ENCODE assay signal across 8 cellular contexts in the genomic region with DNA sequence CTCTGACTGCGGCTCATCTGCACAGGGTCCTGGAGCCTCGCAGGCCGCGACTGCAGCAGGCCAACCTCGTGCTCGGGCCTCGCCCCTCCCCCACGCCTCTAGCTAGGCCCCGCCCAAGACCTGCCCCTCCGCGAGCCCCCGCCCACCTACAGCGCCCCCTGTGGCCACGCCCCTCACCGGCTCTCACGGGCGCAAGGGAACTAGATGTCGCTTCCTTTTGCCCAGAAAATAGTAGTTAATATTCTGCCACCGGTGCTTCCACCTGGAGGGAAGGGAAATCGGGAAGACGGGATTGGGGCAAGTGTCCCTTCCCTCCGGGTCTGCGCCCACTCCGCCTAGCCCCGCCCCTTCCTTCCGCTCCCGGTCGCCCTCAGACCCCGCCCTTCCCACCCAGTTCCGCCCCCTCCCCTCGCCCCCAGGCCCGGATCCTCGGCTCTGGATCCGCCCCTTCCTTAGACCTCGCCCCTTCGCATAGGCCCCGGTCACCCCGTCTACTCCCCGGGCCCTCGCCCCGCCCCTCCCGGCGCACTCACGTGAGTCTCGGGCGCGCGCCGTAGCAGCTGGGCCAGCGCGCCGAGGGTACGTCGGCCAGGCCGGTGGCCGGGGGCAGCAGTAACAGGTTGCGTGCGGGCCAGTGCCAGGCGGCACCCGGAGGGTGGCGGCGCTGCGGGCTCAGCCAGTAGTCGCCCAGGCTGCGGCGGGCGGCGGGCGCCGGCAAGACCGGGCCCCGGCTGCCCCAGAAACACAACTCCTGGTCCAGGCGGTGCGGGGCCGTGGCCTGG. TPM values are rescaled to one million over a fixed set of nuclear protein-coding genes. Genes with fewer than 3 reads are reported as not detected.
A peak's percentile ranks its signal among the peaks of the same experiment; 100 is the strongest.
DNase-seq lines count a peak whose midpoint lies in the region; FAIRE-seq and TF ChIP-seq lines count a peak whose summit lies in the region.

No MANE protein-coding gene starts in this region.

- no peak overlapping the region for H3K56ac ChIP-seq in H9 (ENCODE audit: insufficient read length, low read depth, low read length)

- peaks cover 6 to 25% (median 9%) of the 10 kb centered on the region in 3 experiments for H3K36me3 Mint-ChIP-seq in H9 (ENCODE audit: insufficient read depth in 1 of 3, low read depth in 3 of 3)

- H4K5ac ChIP-seq in H9 (ENCODE audit: insufficient read length, low read depth, low read length): no peak overlapping the region

- H3K4me1 ChIP-seq in H9 (ENCODE audit: insufficient read depth, low read length) (no peaks in the 10 kb centered on the region), MM.1S (ENCODE audit: low read length) (peaks cover 6% of the 10 kb centered on the region), neuronal stem cell (ENCODE audit: control insufficient read depth in 2 of 2, insufficient read depth in 1 of 2, low read depth in 1 of 2, low read length in 2 of 2) (peaks cover 4 to 24% of the 10 kb centered on the region in 2 donors), subcutaneous abdominal adipose tissue (ENCODE audit: control insufficient read depth in 5 of 5, insufficient read depth in 5 of 5, low read length in 5 of 5) (peaks cover 9 to 59% (median 36%) of the 10 kb centered on the region in 5 donors)

- H2BK15ac ChIP-seq in H9 (ENCODE audit: low read depth, low read length) (no peak overlapping the region), neuronal stem cell (ENCODE audit: low read length) (peak overlapping the region; percentile 14)

- no peaks in the 10 kb centered on the region for H3K9me3 ChIP-seq in H9 (ENCODE audit: control insufficient read depth, low read depth, low read length)
- H3K9me3 ChIP-seq in MM.1S (replicated peaks; ENCODE audit: insufficient read depth, low read length): no peaks in the 10 kb centered on the region
- H3K9me3 ChIP-seq in neuronal stem cell (replicated peaks in 1 of 2; ENCODE audit: control insufficient read depth in 2 of 2, insufficient read depth in 1 of 2, low read depth in 1 of 2, low read length in 2 of 2): peaks cover 4 to 5% of the 10 kb centered on the region in 2 donors
- H3K9me3 ChIP-seq in subcutaneous abdominal adipose tissue (ENCODE audit: control insufficient read depth in 5 of 5, low read length in 5 of 5): no peaks in the 10 kb centered on the region

- no peak overlapping the region for H4K91ac ChIP-seq in H9 (ENCODE audit: insufficient read length, low read depth, low read length)
- H4K91ac ChIP-seq in neuronal stem cell (ENCODE audit: low read depth, low read length, poor library complexity): no peak overlapping the region

- no peak overlapping the region for H3T11ph ChIP-seq in H9 (ENCODE audit: low read length)

- H3K36me3 ChIP-seq in MM.1S (replicated peaks; ENCODE audit: insufficient read depth, low read length): no peaks in the 10 kb centered on the region
- no peaks in the 10 kb centered on the region for H3K36me3 ChIP-seq in neuronal stem cell (replicated peaks in 1 of 2; ENCODE audit: control insufficient read depth in 2 of 2, insufficient read depth in 2 of 2, low read length in 2 of 2)
- peaks cover 0 to 9% (median 2%) of the 10 kb centered on the region in 5 donors for H3K36me3 ChIP-seq in subcutaneous abdominal adipose tissue (ENCODE audit: control insufficient read depth in 5 of 5, insufficient read depth in 5 of 5, low read length in 5 of 5)

- H3K18ac ChIP-seq in H9 (ENCODE audit: insufficient read length, low read depth, low read length) (peak overlapping the region; percentile 88), neuronal stem cell (ENCODE audit: low read length) (peak overlapping the region; percentile 92)

- FAIRE-seq in frontal cortex (lab: Jason Lieb, UNC): no peak

- H3K4me2 ChIP-seq in H9 (ENCODE audit: insufficient read depth, insufficient read length, low read length): peak overlapping the region; percentile 41
- peak overlapping the region; percentile 90 for H3K4me2 ChIP-seq in MM.1S (ENCODE audit: low read depth, low read length)
- peak overlapping the region; percentile 86 for H3K4me2 ChIP-seq in neuronal stem cell (ENCODE audit: insufficient read depth, low read length, poor library complexity, severe bottlenecking)

- DNase-seq in GF-D8 (lab: John Stamatoyannopoulos, UW) (peak; percentile 76), H9 (peak; percentile 95), MM.1S (peak; percentile 94), SIG-M5 (lab: John Stamatoyannopoulos, UW) (peak; percentile 28), frontal cortex (ENCODE audit: low spot score in 2 of 2) (peak; percentile 91 to 95), neuronal stem cell (ENCODE audit: low spot score) (peak; percentile 95)
- DNase-seq in activated gamma-delta T cell treated with anti-CD3 and anti-CD28 coated beads, Interleukin-2, amount 50 U/mL, for 16 hours (ENCODE audit: low read depth): peak; percentile 83

- no peak overlapping the region for H2BK12ac ChIP-seq in H9 (ENCODE audit: insufficient read length, low read depth, low read length)
- no peak overlapping the region for H2BK12ac ChIP-seq in neuronal stem cell (ENCODE audit: low read length)

- peak overlapping the region; percentile 85 to 91 for H3K4me3 Mint-ChIP-seq in H9

- H2AK5ac ChIP-seq in H9 (ENCODE audit: insufficient read length, low read length): no peak overlapping the region
- H2AK5ac ChIP-seq in neuronal stem cell (ENCODE audit: low read depth, low read length): peak overlapping the region; percentile 27

- H3K4ac ChIP-seq in H9 (ENCODE audit: low read depth, low read length) (no peak overlapping the region), neuronal stem cell (ENCODE audit: low read length) (no peak overlapping the region)

- no peak overlapping the region for H4K8ac ChIP-seq in H9 (replicated peaks; ENCODE audit: insufficient read length, low read depth, low read length)
- no peak overlapping the region for H4K8ac ChIP-seq in neuronal stem cell (ENCODE audit: low read depth, low read length)

- H3K79me1 ChIP-seq in H9 (ENCODE audit: insufficient read depth, low read depth, low read length, poor library complexity, severe bottlenecking) (no peaks in the 10 kb centered on the region), neuronal stem cell (ENCODE audit: low read depth, low read length) (no peaks in the 10 kb centered on the region)

- H3K23me2 ChIP-seq in H9 (ENCODE audit: insufficient read length, low read depth, low read length, poor library complexity, severe bottlenecking): peaks cover 7% of the 10 kb centered on the region

- no peak overlapping the region for H2BK20ac ChIP-seq in H9 (ENCODE audit: low read depth, low read length, poor library complexity, severe bottlenecking)

- H3K27ac ChIP-seq in H9 (ENCODE audit: insufficient read length, low read depth, low read length) (no peak overlapping the region), MM.1S (ENCODE audit: low read length) (peak overlapping the region; percentile 42; the same call in 1 of the 2 replicates), neuronal stem cell (replicated peaks; ENCODE audit: low read length) (peak overlapping the region; percentile 80), subcutaneous abdominal adipose tissue (ENCODE audit: low read depth, low read length) (peak overlapping the region; percentile 72)

- no CpG with 5 or more reads among the region's 75 CpGs for WGBS in H9 (ENCODE audit: extremely low coverage, insufficient read length, low lambda C conversion rate)
- WGBS in neuronal stem cell (ENCODE audit: extremely low coverage in 2 of 2, insufficient read length in 2 of 2, insufficient replicate concordance in 1 of 2), 2 donors: no CpG with 5 or more reads among the region's 75 CpGs

- H3K79me2 ChIP-seq in H9 (ENCODE audit: insufficient read depth, low read length) (no peaks in the 10 kb centered on the region), MM.1S (ENCODE audit: low read length) (no peaks in the 10 kb centered on the region)

- H3K9me3 Mint-ChIP-seq in H9: peaks cover 9 to 10% of the 10 kb centered on the region in 2 experiments

- TF ChIP-seq CTCF in H9 (conservative IDR thresholded peaks at IDR 0.05): peak; percentile 68
- TF ChIP-seq CTCF in MM.1S (IDR thresholded peaks at IDR 0.05; ENCODE audit: low read length): peak; percentile 56

- H4K20me1 ChIP-seq in H9 (ENCODE audit: control insufficient read depth, insufficient read depth, insufficient read length): no peaks in the 10 kb centered on the region
- H4K20me1 ChIP-seq in MM.1S (ENCODE audit: insufficient read depth, low read length): no peaks in the 10 kb centered on the region

- H3K27me3 ChIP-seq in H9 (ENCODE audit: insufficient read depth, low read length): peaks cover 3% of the 10 kb centered on the region; the same call in 1 of the 2 replicates
- H3K27me3 ChIP-seq in MM.1S (replicated peaks; ENCODE audit: insufficient read depth, low read length): no peaks in the 10 kb centered on the region
- H3K27me3 ChIP-seq in neuronal stem cell (ENCODE audit: control insufficient read depth in 3 of 3, insufficient read depth in 3 of 3, low read depth in 1 of 3, low read length in 3 of 3): no peaks in the 10 kb centered on the region
- H3K27me3 ChIP-seq in subcutaneous abdominal adipose tissue (ENCODE audit: control insufficient read depth in 5 of 5, insufficient read depth in 4 of 5, low read length in 5 of 5): no peaks in the 10 kb centered on the region

- H3K14ac ChIP-seq in H9 (ENCODE audit: insufficient read depth, low read length) (peak overlapping the region; percentile 88), neuronal stem cell (ENCODE audit: low read length) (peak overlapping the region; percentile 91)

- H2BK5ac ChIP-seq in H9 (ENCODE audit: insufficient read length, low read length): no peak overlapping the region
- H2BK5ac ChIP-seq in neuronal stem cell (ENCODE audit: low read length): peak overlapping the region; percentile 77

- H3K4me1 Mint-ChIP-seq in H9: peaks cover 20 to 22% of the 10 kb centered on the region in 2 experiments

- no peak overlapping the region for H2BK120ac ChIP-seq in H9 (ENCODE audit: low read depth, low read length, poor library complexity, severe bottlenecking)
- peak overlapping the region; percentile 44 for H2BK120ac ChIP-seq in neuronal stem cell (ENCODE audit: low read depth, low read length)

- peaks cover 11% of the 10 kb centered on the region; the same call in 1 of the 2 replicates for H3F3A ChIP-seq in MM.1S (ENCODE audit: insufficient read depth, low read length)

- peak overlapping the region; percentile 92 to 93 (median 92); a peak in 5 of 7 replicates for H3K27ac Mint-ChIP-seq in H9

- peaks cover 40% of the 10 kb centered on the region for H3K27me3 Mint-ChIP-seq in H9 (ENCODE audit: low read depth)

- H3K4me3 ChIP-seq in MM.1S (ENCODE audit: low read length) (peak overlapping the region; percentile 71), neuronal stem cell (ENCODE audit: low read length in 2 of 2) (peak overlapping the region; percentile 86 to 88), subcutaneous abdominal adipose tissue (ENCODE audit: low read depth in 1 of 5, low read length in 5 of 5) (peak overlapping the region; percentile 58 to 80 (median 72))

- no peak overlapping the region for H3K23ac ChIP-seq in H9 (ENCODE audit: insufficient read length, low read depth, low read length)
- H3K23ac ChIP-seq in neuronal stem cell (ENCODE audit: low read depth, low read length, poor library complexity): peak overlapping the region; percentile 96

- H3K9me2 ChIP-seq in MM.1S (replicated peaks; ENCODE audit: insufficient read depth, low read length): no peaks in the 10 kb centered on the region

- H2AFZ ChIP-seq in H9 (ENCODE audit: low read length) (no peak overlapping the region), MM.1S (ENCODE audit: low read length) (peak overlapping the region; percentile 74), neuronal stem cell (ENCODE audit: low read length) (peak overlapping the region; percentile 99)

- H3K9ac ChIP-seq in H9 (ENCODE audit: extremely low read depth, insufficient read length, low read length) (peak overlapping the region; percentile 70), MM.1S (ENCODE audit: low read length) (peak overlapping the region; percentile 76), neuronal stem cell (ENCODE audit: low read depth, low read length, poor library complexity) (peak overlapping the region; percentile 93), subcutaneous abdominal adipose tissue (ENCODE audit: low read length in 5 of 5) (peak overlapping the region in 4 of 5 donors; percentile 79 to 85 (median 82))

RNA-seq across cellular contexts. Expression of gene FAM229A, which starts 11.0 kb away (rescaled TPM):
- total RNA-seq in H9 (2021): 5.6 and 8.3 TPM in 2 replicates
- total RNA-seq in frontal cortex: 2.0 TPM
- polyA plus RNA-seq in neuronal stem cell (2013, experiment 1 of 2): 8.1 TPM
- polyA plus RNA-seq in neuronal stem cell (2013, experiment 2 of 2): 8.3 TPM

RNA-seq across cellular contexts. Expression of gene TSSK3, which starts 11.1 kb away (rescaled TPM):
- total RNA-seq in H9 (2021) (1.6 and 2.1 TPM in 2 replicates), frontal cortex (0.41 TPM)
- 1.0 TPM for polyA plus RNA-seq in neuronal stem cell (2013, experiment 1 of 2)
- 1.1 TPM for polyA plus RNA-seq in neuronal stem cell (2013, experiment 2 of 2)

RNA-seq across cellular contexts. Expression of gene MARCKSL1, which starts 15.2 kb away (rescaled TPM):
- total RNA-seq in H9 (2021) (457 and 470 TPM in 2 replicates), frontal cortex (373 TPM)
- 808 TPM for polyA plus RNA-seq in neuronal stem cell (2013, experiment 1 of 2)
- polyA plus RNA-seq in neuronal stem cell (2013, experiment 2 of 2): 809 TPM

RNA-seq across cellular contexts. Expression of gene BSDC1, which starts 43.0 kb away (rescaled TPM):
- total RNA-seq in H9 (2021): 50.7 and 52.6 TPM in 2 replicates
- total RNA-seq in frontal cortex: 65.2 TPM
- 34.0 TPM for polyA plus RNA-seq in neuronal stem cell (2013, experiment 1 of 2)
- 36.4 TPM for polyA plus RNA-seq in neuronal stem cell (2013, experiment 2 of 2)

RNA-seq across cellular contexts. Expression of gene HDAC1, which starts 59.4 kb away (rescaled TPM):
- total RNA-seq in H9 (2021) (162 and 174 TPM in 2 replicates), frontal cortex (19.6 TPM)
- polyA plus RNA-seq in neuronal stem cell (2013, experiment 1 of 2): 85.9 TPM
- polyA plus RNA-seq in neuronal stem cell (2013, experiment 2 of 2): 84.7 TPM

Comparison
In these comparisons a context has a peak if more than half of its experiments do, and no peak if none do; other contexts are left out.
1. DNase-seq: peak in every context shown above with its lines; median percentile 95 in H9; 95 in neuronal stem cell; 94 in MM.1S; 93 in frontal cortex; 83 in activated gamma-delta T cell treated with anti-CD3 and anti-CD28 coated beads, Interleukin-2, amount 50 U/mL, for 16 hours; 76 in GF-D8; 28 in SIG-M5.